In the genomic region with DNA sequence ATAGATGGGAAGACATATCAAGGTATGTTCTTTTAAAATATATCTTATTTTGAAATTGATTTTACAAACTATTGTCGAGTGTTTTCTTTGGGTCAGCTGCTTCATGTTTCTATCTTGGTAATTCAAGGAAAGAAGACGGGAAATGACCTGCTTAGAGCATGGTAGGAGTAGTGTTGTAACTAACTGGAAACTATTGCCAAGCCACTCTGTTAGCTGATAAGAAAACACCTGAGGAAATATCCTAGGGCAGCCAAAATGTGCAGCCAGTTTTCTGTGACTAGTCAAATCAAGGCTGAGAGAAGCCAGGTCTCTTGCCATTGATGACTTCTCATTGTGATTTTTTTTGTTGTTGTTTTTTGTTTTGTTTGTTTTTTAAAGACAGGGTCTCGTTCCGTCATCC, we compare ENCODE assay signal across 25 cellular contexts. TPM values are rescaled to one million over a fixed set of nuclear protein-coding genes. Genes with fewer than 3 reads are reported as not detected.
DNase-seq lines count a peak whose midpoint lies in the region; ATAC-seq, FAIRE-seq and TF ChIP-seq lines count a peak whose summit lies in the region.
"Had no signal": no experiment of that assay in that cellular context is flagged by ENCODE, and none has a peak within 500 bp of the region (broad histone marks: within the 10 kb centered on the region; RNA-seq: fewer than 3 reads in every experiment).

No MANE protein-coding gene starts in this region.

- H3K9me3 ChIP-seq in liver (ENCODE audit: control insufficient read depth in 4 of 4, low read length in 3 of 4), result no peaks in the 10 kb centered on the region
- no peaks in the 10 kb centered on the region for H3K9me3 ChIP-seq in HepG2 (ENCODE audit: low read length)
- H3K9me3 ChIP-seq: Caco-2 had no signal

- peak in 1 of 2 donors; percentile 11 for TF ChIP-seq RAD21 in liver (IDR thresholded peaks at IDR 0.05)
- TF ChIP-seq RAD21 in HepG2 (CRISPR knock-in tag; IDR thresholded peaks at IDR 0.05), result no peak

- H3K36me3 Mint-ChIP-seq in endothelial cell (ENCODE audit: low read depth, unreplicated experiment) (peaks cover 15% of the 10 kb centered on the region), nephron progenitor cell (ENCODE audit: low read depth) (peaks cover 78% of the 10 kb centered on the region)
- H3K36me3 Mint-ChIP-seq in activated CD8-positive, alpha-beta memory T cell treated with anti-CD3 and anti-CD28 coated beads, Interleukin-2, amount 10 ng/mL, durations not matched to agents 7 days and 5 days, result peaks cover 60% of the 10 kb centered on the region
- peaks cover 66% of the 10 kb centered on the region for H3K36me3 Mint-ChIP-seq in activated CD8-positive, alpha-beta T cell treated with anti-CD3 and anti-CD28 coated beads, Interleukin-2, amount 10 ng/mL, durations not matched to agents 7 days and 5 days (ENCODE audit: low read depth)

- H3K4me1 Mint-ChIP-seq in endothelial cell (ENCODE audit: unreplicated experiment) (peaks cover 24% of the 10 kb centered on the region), nephron progenitor cell (no peaks in the 10 kb centered on the region)
- H3K4me1 Mint-ChIP-seq in activated CD8-positive, alpha-beta memory T cell treated with anti-CD3 and anti-CD28 coated beads, Interleukin-2, amount 10 ng/mL, durations not matched to agents 7 days and 5 days, result peaks cover 12% of the 10 kb centered on the region
- peaks cover 7% of the 10 kb centered on the region for H3K4me1 Mint-ChIP-seq in activated CD8-positive, alpha-beta T cell treated with anti-CD3 and anti-CD28 coated beads, Interleukin-2, amount 10 ng/mL, durations not matched to agents 7 days and 5 days (ENCODE audit: low read depth)

- H2AFZ ChIP-seq in HepG2 (ENCODE audit: low read length), result no peak overlapping the region

- CTCF ChIA-PET in HepG2 (lab: Yijun Ruan, JAX; ENCODE audit: low intra/inter-chr PET ratio, low total read pairs), result no interaction called here
- CTCF ChIA-PET in activated CD8-positive, alpha-beta memory T cell treated with anti-CD3 and anti-CD28 coated beads, Interleukin-2, amount 10 ng/mL, durations not matched to agents 7 days and 5 days (lab: Charles Lee), result no interaction called here
- CTCF ChIA-PET in activated CD8-positive, alpha-beta T cell treated with anti-CD3 and anti-CD28 coated beads, Interleukin-2, amount 10 ng/mL, durations not matched to agents 7 days and 5 days (lab: Charles Lee), result no interaction called here

- H3K4me3 ChIP-seq in liver (ENCODE audit: low read depth in 1 of 3, low read length in 3 of 3), result no peak overlapping the region
- no peak overlapping the region for H3K4me3 ChIP-seq in HepG2 (replicated peaks in 1 of 3; ENCODE audit: insufficient read depth in 1 of 3, low read depth in 2 of 3, low read length in 3 of 3)
- H3K4me3 ChIP-seq: A549, K562 had no signal

- FAIRE-seq in HepG2 (lab: Jason Lieb, UNC), result no peak
- FAIRE-seq: A549, G401.6, K562 had no signal

- 65% methylated on average over 4 of the region's 4 CpGs for WGBS in liver
- WGBS in HepG2 (ENCODE audit: low lambda C conversion rate), result 99% methylated on average over 4 of the region's 4 CpGs

- H3K4me2 ChIP-seq in HepG2 (ENCODE audit: low read depth, low read length), result no peak overlapping the region
- H3K4me2 ChIP-seq: A549 had no signal

- H3K4me3 Mint-ChIP-seq in endothelial cell (ENCODE audit: unreplicated experiment) (peak overlapping the region; percentile 76), nephron progenitor cell (no peak overlapping the region)
- no peak overlapping the region for H3K4me3 Mint-ChIP-seq in activated CD8-positive, alpha-beta memory T cell treated with anti-CD3 and anti-CD28 coated beads, Interleukin-2, amount 10 ng/mL, durations not matched to agents 7 days and 5 days
- no peak overlapping the region for H3K4me3 Mint-ChIP-seq in activated CD8-positive, alpha-beta T cell treated with anti-CD3 and anti-CD28 coated beads, Interleukin-2, amount 10 ng/mL, durations not matched to agents 7 days and 5 days
- H3K4me3 Mint-ChIP-seq: CD4-positive, alpha-beta memory T cell had no signal

- H3K4me1 ChIP-seq in liver (ENCODE audit: control insufficient read depth in 4 of 4, insufficient read depth in 4 of 4, low read length in 3 of 4), result peaks cover 7 to 21% (median 12%) of the 10 kb centered on the region in 4 donors
- peaks cover 10% of the 10 kb centered on the region for H3K4me1 ChIP-seq in HepG2 (ENCODE audit: insufficient read depth, low read length)
- H3K4me1 ChIP-seq: A549, Caco-2 had no signal

- H3K9ac ChIP-seq in liver (ENCODE audit: low read depth in 1 of 2, low read length in 2 of 2) (no peak overlapping the region), HepG2 (ENCODE audit: insufficient read depth, low read depth, low read length) (no peak overlapping the region)

- POLR2A ChIA-PET in HepG2 (lab: Yijun Ruan, JAX), result interaction anchor here (1.2 kb wide), 1 partner anchor 30 kb away, joined by 3 read pairs; a partner anchor contains a TSS
- POLR2A ChIA-PET in activated CD8-positive, alpha-beta T cell treated with anti-CD3 and anti-CD28 coated beads, Interleukin-2, amount 10 ng/mL, durations not matched to agents 7 days and 5 days (lab: Charles Lee), result no interaction called here

- DNase-seq in HepG2 (ENCODE audit: low spot score), result no peak
- DNase-seq in endothelial cell (ENCODE audit: low spot score), result no peak
- DNase-seq in nephron progenitor cell, result no peak
- no peak for DNase-seq in left colon
- no peak for DNase-seq in activated CD8-positive, alpha-beta memory T cell treated with anti-CD3 and anti-CD28 coated beads, Interleukin-2, amount 10 ng/mL, durations not matched to agents 7 days and 5 days
- no peak for DNase-seq in activated CD8-positive, alpha-beta T cell treated with anti-CD3 and anti-CD28 coated beads, Interleukin-2, amount 10 ng/mL, durations not matched to agents 7 days and 5 days
- DNase-seq: C1 segment of cervical spinal cord; Caco-2; CD4-positive, alpha-beta memory T cell; H7; MV-4-11; NCI-H1105 treated with DMSO at 0.1 percent for 48 hours; NCI-H2029; NCI-H446 treated with DMSO at 0.1 percent for 48 hours; NCI-H526; NCI-H82; NK-92 treated with Interleukin-12 subunit alpha and Interleukin-12 subunit beta, amount 100 ng/mL, for 24 hours; PC-3 had no signal

- no peaks in the 10 kb centered on the region for H3K27me3 ChIP-seq in liver (ENCODE audit: control insufficient read depth in 4 of 4, insufficient read depth in 4 of 4, low read length in 3 of 4)
- no peaks in the 10 kb centered on the region for H3K27me3 ChIP-seq in HepG2 (ENCODE audit: control insufficient read depth in 1 of 2, insufficient read depth in 2 of 2, low read length in 2 of 2)

- ATAC-seq in HepG2, result no peak
- no peak for ATAC-seq in left colon
- ATAC-seq in activated CD8-positive, alpha-beta memory T cell treated with anti-CD3 and anti-CD28 coated beads, Interleukin-2, amount 10 ng/mL, durations not matched to agents 7 days and 5 days, result no peak
- no peak for ATAC-seq in activated CD8-positive, alpha-beta T cell treated with anti-CD3 and anti-CD28 coated beads, Interleukin-2, amount 10 ng/mL, durations not matched to agents 7 days and 5 days
- ATAC-seq: A549, K562, PC-3 had no signal

- TF ChIP-seq CTCF in liver (IDR thresholded peaks at IDR 0.05; ENCODE audit: low read depth, low read length, missing input control) (no peak), HepG2 (CRISPR knock-in tag; IDR thresholded peaks at IDR 0.05) (no peak), endothelial cell (IDR thresholded peaks at IDR 0.05; ENCODE audit: unreplicated experiment) (no peak), nephron progenitor cell (IDR thresholded peaks at IDR 0.05) (no peak)

- H3K36me3 ChIP-seq in liver (ENCODE audit: control insufficient read depth in 4 of 4, insufficient read depth in 3 of 4, low read depth in 1 of 4, low read length in 3 of 4) (peaks cover 12 to 38% (median 24%) of the 10 kb centered on the region in 4 donors), HepG2 (replicated peaks in 1 of 2; ENCODE audit: control insufficient read depth in 1 of 2, insufficient read depth in 2 of 2, low read length in 2 of 2) (peaks cover 20 to 60% of the 10 kb centered on the region in 2 experiments)

- no peaks in the 10 kb centered on the region for H3K27me3 Mint-ChIP-seq in endothelial cell (ENCODE audit: unreplicated experiment)
- no peaks in the 10 kb centered on the region for H3K27me3 Mint-ChIP-seq in nephron progenitor cell (ENCODE audit: low read depth, poor library complexity)
- no peaks in the 10 kb centered on the region for H3K27me3 Mint-ChIP-seq in activated CD8-positive, alpha-beta memory T cell treated with anti-CD3 and anti-CD28 coated beads, Interleukin-2, amount 10 ng/mL, durations not matched to agents 7 days and 5 days
- no peaks in the 10 kb centered on the region for H3K27me3 Mint-ChIP-seq in activated CD8-positive, alpha-beta T cell treated with anti-CD3 and anti-CD28 coated beads, Interleukin-2, amount 10 ng/mL, durations not matched to agents 7 days and 5 days (ENCODE audit: low read depth)
- H3K27me3 Mint-ChIP-seq: CD4-positive, alpha-beta memory T cell had no signal

- H3K9me3 Mint-ChIP-seq in endothelial cell (ENCODE audit: unreplicated experiment) (no peaks in the 10 kb centered on the region), nephron progenitor cell (peaks cover 10% of the 10 kb centered on the region)
- H3K9me3 Mint-ChIP-seq in activated CD8-positive, alpha-beta memory T cell treated with anti-CD3 and anti-CD28 coated beads, Interleukin-2, amount 10 ng/mL, durations not matched to agents 7 days and 5 days (ENCODE audit: low read depth), result no peaks in the 10 kb centered on the region
- no peaks in the 10 kb centered on the region for H3K9me3 Mint-ChIP-seq in activated CD8-positive, alpha-beta T cell treated with anti-CD3 and anti-CD28 coated beads, Interleukin-2, amount 10 ng/mL, durations not matched to agents 7 days and 5 days (ENCODE audit: insufficient read depth)
- H3K9me3 Mint-ChIP-seq: CD4-positive, alpha-beta memory T cell had no signal

- TF ChIP-seq POLR2A in HepG2 (IDR thresholded peaks at IDR 0.05; ENCODE audit: insufficient read depth in 1 of 2, low read depth in 2 of 2, low read length in 2 of 2), result no peak

- no TSS peak for BruUV-seq in HepG2 (replicated peaks; lab: Mats Ljungman, UMichigan)

- in situ Hi-C loops in HepG2 (cut with HindIII; ENCODE audit: extremely low pct_ligation_motif_present, low pct_unique_long_range_greater_than_20kb), result no loop called here

- no peak for TF ChIP-seq EP300 in HepG2 (IDR thresholded peaks at IDR 0.05; ENCODE audit: low read depth in 2 of 2, low read length in 2 of 2)
- TF ChIP-seq EP300 in HepG2 (CRISPR knock-in tag; IDR thresholded peaks at IDR 0.05; ENCODE audit: borderline replicate concordance), result no peak

- H3K27ac Mint-ChIP-seq in endothelial cell (ENCODE audit: unreplicated experiment) (peak overlapping the region; percentile 89), nephron progenitor cell (peak overlapping the region; percentile 85)
- H3K27ac Mint-ChIP-seq in activated CD8-positive, alpha-beta memory T cell treated with anti-CD3 and anti-CD28 coated beads, Interleukin-2, amount 10 ng/mL, durations not matched to agents 7 days and 5 days, result no peak overlapping the region
- no peak overlapping the region for H3K27ac Mint-ChIP-seq in activated CD8-positive, alpha-beta T cell treated with anti-CD3 and anti-CD28 coated beads, Interleukin-2, amount 10 ng/mL, durations not matched to agents 7 days and 5 days

- peak overlapping the region in 1 of 2 donors; percentile 35 for H3K27ac ChIP-seq in liver (ENCODE audit: low read depth in 1 of 2, low read length in 2 of 2)
- no peak overlapping the region for H3K27ac ChIP-seq in HepG2 (ENCODE audit: extremely low read length, insufficient read depth, low read length)
- H3K27ac ChIP-seq: A549 had no signal

- peaks cover 4% of the 10 kb centered on the region for H3K79me2 ChIP-seq in HepG2 (ENCODE audit: insufficient read depth, low read length)

- intact Hi-C loops in HepG2 (cut with micrococcal nuclease; ENCODE audit: unreplicated experiment) (no loop called here), left colon (cut with DNase I, micrococcal nuclease) (no loop called here)

- no peaks in the 10 kb centered on the region for H4K20me1 ChIP-seq in HepG2 (ENCODE audit: insufficient read depth, low read length)

RNA-seq across cellular contexts. Expression of a gene that starts 30.2 kb away (rescaled TPM):
- total RNA-seq in liver, result 10 to 100 TPM; 37.9 to 45.7 TPM
- 10 to 100 TPM; 31.2 to 33.4 TPM for polyA plus RNA-seq in liver
- 131 and 204 TPM in 2 replicates for total RNA-seq in HepG2 (2016; rRNA removed; fragmentation: Illumina TruSeq; extraction: Trizol)
- 21.4 and 23.9 TPM in 2 replicates for total RNA-seq in HepG2 (2016; cell fraction: cytosol; rRNA removed; fragmentation: Illumina TruSeq; extraction: Trizol; ENCODE audit: low read depth)
- total RNA-seq in HepG2 (2016; cell fraction: insoluble cytoplasmic fraction; rRNA removed; fragmentation: Illumina TruSeq; extraction: Trizol), result 131 and 201 TPM in 2 replicates
- total RNA-seq in HepG2 (2016; cell fraction: membrane; rRNA removed; fragmentation: Illumina TruSeq; extraction: Trizol), result 42.6 and 52.7 TPM in 2 replicates
- 62.6 and 66.2 TPM in 2 replicates for total RNA-seq in HepG2 (2016; cell fraction: nucleus; rRNA removed; fragmentation: Illumina TruSeq; extraction: Trizol)
- 45.5 and 67.8 TPM in 2 replicates for polyA plus RNA-seq in HepG2 (2011; rRNA removed)
- 28.2 and 39.5 TPM in 2 replicates for polyA plus RNA-seq in HepG2 (2011; cell fraction: cytosol; rRNA removed)
- polyA plus RNA-seq in HepG2 (2011; cell fraction: nucleus; rRNA removed), result 12.7 and 22.3 TPM in 2 replicates
- polyA plus RNA-seq in HepG2 (2012), result 87.5 and 112 TPM in 2 replicates
- polyA plus RNA-seq in HepG2 (2016; cell fraction: cytosol; fragmentation: Illumina TruSeq; extraction: Trizol; ENCODE audit: low read depth), result 13.5 and 16.5 TPM in 2 replicates
- polyA plus RNA-seq in HepG2 (2016; cell fraction: insoluble cytoplasmic fraction; fragmentation: Illumina TruSeq; extraction: Trizol; ENCODE audit: low read depth), result 213 and 228 TPM in 2 replicates
- 32.1 and 38.2 TPM in 2 replicates for polyA plus RNA-seq in HepG2 (2016; cell fraction: membrane; fragmentation: Illumina TruSeq; extraction: Trizol; ENCODE audit: low read depth)
- polyA plus RNA-seq in HepG2 (2016; cell fraction: nucleus; fragmentation: Illumina TruSeq; extraction: Trizol; ENCODE audit: insufficient read depth, low read depth), result 73.0 and 79.4 TPM in 2 replicates
- 12.0 and 19.3 TPM in 2 replicates for polyA minus RNA-seq in HepG2 (2011; rRNA and poly(A)+ RNA removed; ENCODE audit: low replicate concordance)
- polyA minus RNA-seq in HepG2 (2011; cell fraction: cytosol; rRNA and poly(A)+ RNA removed), result 28.9 and 29.6 TPM in 2 replicates
- polyA minus RNA-seq in HepG2 (2011; cell fraction: nucleus; rRNA and poly(A)+ RNA removed), result 89.4 and 91.0 TPM in 2 replicates
- 69.6 TPM for total RNA-seq in endothelial cell (ENCODE audit: unreplicated experiment)
- total RNA-seq in left colon, result 10 to 100 TPM; 36.1 to 45.6 TPM
- total RNA-seq in activated CD8-positive, alpha-beta memory T cell treated with anti-CD3 and anti-CD28 coated beads, Interleukin-2, amount 10 ng/mL, durations not matched to agents 7 days and 5 days, result 10 to 100 TPM; 62.6 to 77.3 TPM
- total RNA-seq in activated CD8-positive, alpha-beta T cell treated with anti-CD3 and anti-CD28 coated beads, Interleukin-2, amount 10 ng/mL, durations not matched to agents 7 days and 5 days, result 10 to 100 TPM; 67.7 to 69.4 TPM

RNA-seq across cellular contexts. Expression of a gene that starts 47.1 kb away (rescaled TPM):
- total RNA-seq in liver, result under 1 TPM in 1 of 2 donors, not detected in 1; 0.33 TPM
- under 1 TPM; 0.03 to 0.14 TPM for polyA plus RNA-seq in liver
- 0.07 and 0.11 TPM in 2 replicates for total RNA-seq in HepG2 (2016; rRNA removed; fragmentation: Illumina TruSeq; extraction: Trizol)
- total RNA-seq in HepG2 (2016; cell fraction: cytosol; rRNA removed; fragmentation: Illumina TruSeq; extraction: Trizol; ENCODE audit: low read depth), result 0.35 TPM in 1 of 2 replicates, not detected in the other
- 0.11 and 0.12 TPM in 2 replicates for total RNA-seq in HepG2 (2016; cell fraction: insoluble cytoplasmic fraction; rRNA removed; fragmentation: Illumina TruSeq; extraction: Trizol)
- 0.22 TPM in 1 of 2 replicates, not detected in the other for total RNA-seq in HepG2 (2016; cell fraction: membrane; rRNA removed; fragmentation: Illumina TruSeq; extraction: Trizol)
- not detected in 2 replicates for total RNA-seq in HepG2 (2016; cell fraction: nucleus; rRNA removed; fragmentation: Illumina TruSeq; extraction: Trizol)
- 0.04 and 0.05 TPM in 2 replicates for polyA plus RNA-seq in HepG2 (2011; rRNA removed)
- 0.08 TPM in 1 of 2 replicates, not detected in the other for polyA plus RNA-seq in HepG2 (2011; cell fraction: cytosol; rRNA removed)
- polyA plus RNA-seq in HepG2 (2011; cell fraction: nucleus; rRNA removed), result 0.06 TPM in 1 of 2 replicates, not detected in the other
- polyA plus RNA-seq in HepG2 (2012), result 0.11 and 0.12 TPM in 2 replicates
- polyA plus RNA-seq in HepG2 (2016; cell fraction: cytosol; fragmentation: Illumina TruSeq; extraction: Trizol; ENCODE audit: low read depth), result not detected in 2 replicates
- 0.09 TPM in 1 of 2 replicates, not detected in the other for polyA plus RNA-seq in HepG2 (2016; cell fraction: insoluble cytoplasmic fraction; fragmentation: Illumina TruSeq; extraction: Trizol; ENCODE audit: low read depth)
- not detected in 2 replicates for polyA plus RNA-seq in HepG2 (2016; cell fraction: membrane; fragmentation: Illumina TruSeq; extraction: Trizol; ENCODE audit: low read depth)
- 0.79 TPM in 1 of 2 replicates, not detected in the other for polyA plus RNA-seq in HepG2 (2016; cell fraction: nucleus; fragmentation: Illumina TruSeq; extraction: Trizol; ENCODE audit: insufficient read depth, low read depth)
- polyA minus RNA-seq in HepG2 (2011; rRNA and poly(A)+ RNA removed; ENCODE audit: low replicate concordance), result not detected in 2 replicates
- polyA minus RNA-seq in HepG2 (2011; cell fraction: cytosol; rRNA and poly(A)+ RNA removed), result not detected in 2 replicates
- not detected in 2 replicates for polyA minus RNA-seq in HepG2 (2011; cell fraction: nucleus; rRNA and poly(A)+ RNA removed)
- 10.4 TPM for total RNA-seq in endothelial cell (ENCODE audit: unreplicated experiment)
- total RNA-seq in left colon, result under 1 TPM in 1 of 2 donors, not detected in 1; 0.39 TPM
- total RNA-seq in activated CD8-positive, alpha-beta memory T cell treated with anti-CD3 and anti-CD28 coated beads, Interleukin-2, amount 10 ng/mL, durations not matched to agents 7 days and 5 days, result 10 to 100 TPM; 11.1 to 13.7 TPM
- 10 to 100 TPM; 17.1 to 18.9 TPM for total RNA-seq in activated CD8-positive, alpha-beta T cell treated with anti-CD3 and anti-CD28 coated beads, Interleukin-2, amount 10 ng/mL, durations not matched to agents 7 days and 5 days
- total RNA-seq: HT1080, LHCN-M2, MCF 10A, PC-3 had no signal

Comparison
In these comparisons a context has a peak if more than half of its experiments do, and no peak if none do; other contexts are left out.
1. H3K27ac Mint-ChIP-seq: peak in endothelial cell (single experiment) and nephron progenitor cell (single experiment); none in activated CD8-positive, alpha-beta memory T cell treated with anti-CD3 and anti-CD28 coated beads, Interleukin-2, amount 10 ng/mL, durations not matched to agents 7 days and 5 days (single experiment) and activated CD8-positive, alpha-beta T cell treated with anti-CD3 and anti-CD28 coated beads, Interleukin-2, amount 10 ng/mL, durations not matched to agents 7 days and 5 days (single experiment).